ENCODE assay signal across 10 cellular contexts in genomic region chr19:17183858-17184271, GRCh38. TPM values are rescaled to one million over a fixed set of nuclear protein-coding genes. Genes with fewer than 3 reads are reported as not detected.
DNase-seq lines count a peak whose midpoint lies in the region; ATAC-seq and TF ChIP-seq lines count a peak whose summit lies in the region.
"Had no signal": no experiment of that assay in that cellular context is flagged by ENCODE, and none has a peak within 500 bp of the region (broad histone marks: within the 10 kb centered on the region; RNA-seq: fewer than 3 reads in every experiment).

No MANE protein-coding gene starts in this region.

- peak overlapping the region; percentile 93 for H3K27ac Mint-ChIP-seq in activated T-helper 17 cell treated with anti-CD3 and anti-CD28 coated beads, Interleukin-2, amount 50 U/mL, for 72 hours

- H3K4ac ChIP-seq in trophoblast cell (ENCODE audit: low read depth, low read length), result no peak overlapping the region

- DNase-seq in GM13977 (ENCODE audit: low spot score) (peak; percentile 61), KBM-7 (peak; percentile 81), osteoblast (ENCODE audit: insufficient read length, low spot score, missing footprints) (peak; percentile 46), trophoblast cell (no peak), DMS79 treated with DMSO at 0.1 percent for 48 hours (lab: John Stamatoyannopoulos, UW) (no peak), MG63 (no peak)
- DNase-seq: dorsolateral prefrontal cortex, NCI-H2029 treated with DMSO at 0.1 percent for 48 hours had no signal

- H3K9me3 Mint-ChIP-seq in activated T-helper 17 cell treated with anti-CD3 and anti-CD28 coated beads, Interleukin-2, amount 50 U/mL, for 72 hours, result no peaks in the 10 kb centered on the region

- no CpG with 5 or more reads among the region's 11 CpGs for WGBS in trophoblast cell (ENCODE audit: extremely low coverage, insufficient coverage, insufficient read length)

- H3K4me2 ChIP-seq in osteoblast (ENCODE audit: insufficient read depth, low read length) (no peak overlapping the region), trophoblast cell (ENCODE audit: low read length) (no peak overlapping the region)

- no peak overlapping the region for H2BK12ac ChIP-seq in trophoblast cell (ENCODE audit: low read length)

- no peaks in the 10 kb centered on the region for H3K27me3 ChIP-seq in osteoblast (ENCODE audit: insufficient read depth, low read length)
- no peaks in the 10 kb centered on the region for H3K27me3 ChIP-seq in trophoblast cell (ENCODE audit: insufficient read depth, low read length)
- no peaks in the 10 kb centered on the region for H3K27me3 ChIP-seq in MG63
- H3K27me3 ChIP-seq: dorsolateral prefrontal cortex had no signal

- H3K36me3 Mint-ChIP-seq in activated T-helper 17 cell treated with anti-CD3 and anti-CD28 coated beads, Interleukin-2, amount 50 U/mL, for 72 hours (ENCODE audit: low read depth), result peaks cover 90% of the 10 kb centered on the region

- no peak overlapping the region for H4K8ac ChIP-seq in trophoblast cell (ENCODE audit: low read depth, low read length)

- peak; percentile 53 for ATAC-seq in activated T-helper 17 cell treated with anti-CD3 and anti-CD28 coated beads, Interleukin-2, amount 50 U/mL, for 72 hours (replicated peaks)
- ATAC-seq in GM19351 (IDR thresholded peaks at IDR 0.05; ENCODE audit: unreplicated experiment), result no peak

- in situ Hi-C loops in GM13977 (cut with MboI; ENCODE audit: low pct_unique_long_range_greater_than_20kb, low sequenced_read_pairs, unreplicated experiment), result no loop called here
- in situ Hi-C loops in KBM-7 (cut with MboI; ENCODE audit: low pct_unique_long_range_greater_than_20kb, low sequenced_read_pairs), result no loop called here

- H4K91ac ChIP-seq in trophoblast cell (ENCODE audit: low read depth, low read length), result no peak overlapping the region

- H3K4me3 Mint-ChIP-seq in activated T-helper 17 cell treated with anti-CD3 and anti-CD28 coated beads, Interleukin-2, amount 50 U/mL, for 72 hours, result peak overlapping the region; percentile 87

- H2AFZ ChIP-seq in osteoblast (ENCODE audit: low read length) (no peak overlapping the region), trophoblast cell (ENCODE audit: insufficient read depth, low read length, poor library complexity) (no peak overlapping the region)

- H3K4me1 Mint-ChIP-seq in activated T-helper 17 cell treated with anti-CD3 and anti-CD28 coated beads, Interleukin-2, amount 50 U/mL, for 72 hours, result peaks cover 11% of the 10 kb centered on the region

- H2BK5ac ChIP-seq in trophoblast cell (ENCODE audit: low read depth, low read length, poor library complexity), result no peak overlapping the region

- no peak overlapping the region for H2BK120ac ChIP-seq in trophoblast cell (ENCODE audit: insufficient read depth, low read length, poor library complexity)

- no peak overlapping the region for H3K27ac ChIP-seq in osteoblast (ENCODE audit: low read depth, low read length)
- no peak overlapping the region for H3K27ac ChIP-seq in trophoblast cell (ENCODE audit: low read depth, low read length)

- H3K79me2 ChIP-seq in osteoblast (ENCODE audit: insufficient read depth, low read length) (no peaks in the 10 kb centered on the region), trophoblast cell (ENCODE audit: control insufficient read depth, insufficient read depth, low read length, poor library complexity) (no peaks in the 10 kb centered on the region)

- no peaks in the 10 kb centered on the region for H4K20me1 ChIP-seq in osteoblast (ENCODE audit: insufficient read depth, low read length)

- no peaks in the 10 kb centered on the region for H3K27me3 Mint-ChIP-seq in activated T-helper 17 cell treated with anti-CD3 and anti-CD28 coated beads, Interleukin-2, amount 50 U/mL, for 72 hours

- no peak overlapping the region for H3K4me3 ChIP-seq in osteoblast (ENCODE audit: insufficient read depth, low read length)
- H3K4me3 ChIP-seq in trophoblast cell (ENCODE audit: low read depth, low read length), result no peak overlapping the region
- no peak overlapping the region for H3K4me3 ChIP-seq in MG63
- H3K4me3 ChIP-seq: dorsolateral prefrontal cortex had no signal

- H3K9me3 ChIP-seq in osteoblast (ENCODE audit: low read depth, low read length) (no peaks in the 10 kb centered on the region), trophoblast cell (ENCODE audit: insufficient read depth, low read depth, low read length) (no peaks in the 10 kb centered on the region), MG63 (no peaks in the 10 kb centered on the region)

- H2AK5ac ChIP-seq in trophoblast cell (ENCODE audit: low read length), result no peak overlapping the region

- no peaks in the 10 kb centered on the region for H3K4me1 ChIP-seq in osteoblast (ENCODE audit: insufficient read depth, low read length)
- H3K4me1 ChIP-seq in trophoblast cell (ENCODE audit: control insufficient read depth in 1 of 2, insufficient read depth in 2 of 2, low read length in 2 of 2), result no peaks in the 10 kb centered on the region

- H3K79me1 ChIP-seq in trophoblast cell (ENCODE audit: low read length), result no peaks in the 10 kb centered on the region

- H3K14ac ChIP-seq in trophoblast cell (ENCODE audit: low read length), result no peak overlapping the region

- H3K18ac ChIP-seq in trophoblast cell (ENCODE audit: low read length), result no peak overlapping the region

- H3K36me3 ChIP-seq in osteoblast (ENCODE audit: insufficient read depth, low read length) (peaks cover 69% of the 10 kb centered on the region), trophoblast cell (ENCODE audit: control insufficient read depth in 1 of 2, insufficient read depth in 2 of 2, low read length in 2 of 2) (peaks cover 55 to 68% of the 10 kb centered on the region in 2 experiments), MG63 (peaks cover 52% of the 10 kb centered on the region)

- H3K23ac ChIP-seq in trophoblast cell (ENCODE audit: low read length), result no peak overlapping the region

- no peak for TF ChIP-seq CTCF in GM13977 (IDR thresholded peaks at IDR 0.05; ENCODE audit: extremely low read depth, insufficient read depth, missing control alignments)
- TF ChIP-seq CTCF in osteoblast (IDR thresholded peaks at IDR 0.05; ENCODE audit: extremely low read depth, low read depth, low read length), result no peak

- no peak overlapping the region for H3K9ac ChIP-seq in trophoblast cell (ENCODE audit: low read length)

- no peak overlapping the region for H4K12ac ChIP-seq in trophoblast cell (ENCODE audit: low read depth, low read length)

RNA-seq across cellular contexts. Expression of gene USE1, which starts 31.3 kb away (rescaled TPM):
- total RNA-seq in activated T-helper 17 cell treated with anti-CD3 and anti-CD28 coated beads, Interleukin-2, amount 50 U/mL, for 72 hours, result 10 to 100 TPM; 27.8 to 30.6 TPM
- 22.4 and 25.7 TPM in 2 replicates for total RNA-seq in osteoblast
- 10.3 and 10.4 TPM in 2 replicates for polyA plus RNA-seq in trophoblast cell (2013)
- total RNA-seq in MG63 (2014; rRNA removed; shearing (Covaris generic); ENCODE audit: low replicate concordance), result 63.4 and 77.0 TPM in 2 replicates

RNA-seq across cellular contexts. Expression of gene OCEL1, which starts 42.2 kb away (rescaled TPM):
- 10 to 100 TPM; 14.1 to 17.6 TPM for total RNA-seq in activated T-helper 17 cell treated with anti-CD3 and anti-CD28 coated beads, Interleukin-2, amount 50 U/mL, for 72 hours
- 2.4 and 3.3 TPM in 2 replicates for total RNA-seq in osteoblast
- polyA plus RNA-seq in trophoblast cell (2013), result 41.5 and 44.6 TPM in 2 replicates
- 2.8 and 7.8 TPM in 2 replicates for total RNA-seq in MG63 (2014; rRNA removed; shearing (Covaris generic); ENCODE audit: low replicate concordance)

Comparison
In these comparisons a context has a peak if more than half of its experiments do, and no peak if none do; other contexts are left out.
1. DNase-seq: peak in GM13977 (single experiment), KBM-7 (single experiment) and osteoblast (single experiment); none in trophoblast cell (0 of 2), DMS79 treated with DMSO at 0.1 percent for 48 hours (single experiment) and MG63 (single experiment).